12 cellular contexts compared by ENCODE assay signal in genomic region chr16:3836641-3837040, GRCh38. TPM values are rescaled to one million over a fixed set of nuclear protein-coding genes. Genes with fewer than 3 reads are reported as not detected.
DNase-seq lines count a peak whose midpoint lies in the region; ATAC-seq and TF ChIP-seq lines count a peak whose summit lies in the region.
"Had no signal": no experiment of that assay in that cellular context is flagged by ENCODE, and none has a peak within 500 bp of the region (broad histone marks: within the 10 kb centered on the region; RNA-seq: fewer than 3 reads in every experiment).

No MANE protein-coding gene starts in this region.

- intact Hi-C loops in left ventricle myocardium superior (cut with micrococcal nuclease), result no loop called here
- intact Hi-C loops in cardiac septum (cut with DNase I), result no loop called here

- CTCF ChIA-PET in HEK293T (lab: Yijun Ruan, JAX), result interaction anchor here (1.1 kb wide), 1 partner anchor 12 kb away, joined by 3 read pairs; no protein-coding TSS in a partner anchor

- peak overlapping the region; percentile 40 to 65 (median 48) for H3K27ac Mint-ChIP-seq in nephron
- H3K27ac Mint-ChIP-seq: CD4-positive, alpha-beta T cell had no signal

- ATAC-seq in left ventricle myocardium superior (peak; percentile 45), HG03095 (IDR thresholded peaks at IDR 0.05; ENCODE audit: unreplicated experiment) (no peak)
- ATAC-seq: HCT116 had no signal

- peaks cover 34% of the 10 kb centered on the region for H3K4me1 Mint-ChIP-seq in nephron

- no peak overlapping the region for H3K4me3 Mint-ChIP-seq in nephron
- H3K4me3 Mint-ChIP-seq: CD4-positive, alpha-beta T cell had no signal

- TF ChIP-seq CTCF in nephron (IDR thresholded peaks at IDR 0.05; ENCODE audit: unreplicated experiment in 3 of 3), result no peak

- DNase-seq in left ventricle myocardium superior (no peak), cardiac septum (ENCODE audit: low spot score) (no peak), fibroblast of peridontal ligament (ENCODE audit: extremely low read depth) (peak; percentile 35), HEK293T (ENCODE audit: extremely low spot score) (no peak), NCI-H524 treated with DMSO at 0.1 percent for 48 hours (lab: John Stamatoyannopoulos, UW) (no peak)
- DNase-seq: 8988T; Calu3; CD4-positive, alpha-beta T cell; DMS 273 treated with DMSO at 0.1 percent for 48 hours had no signal

- H3K27me3 Mint-ChIP-seq in nephron (ENCODE audit: low read depth), result no peaks in the 10 kb centered on the region
- H3K27me3 Mint-ChIP-seq: CD4-positive, alpha-beta T cell had no signal

- H3K9me3 Mint-ChIP-seq in nephron, result peaks cover 22% of the 10 kb centered on the region

- H3K36me3 Mint-ChIP-seq in nephron (ENCODE audit: low read depth), result peaks cover 48% of the 10 kb centered on the region

- POLR2A ChIA-PET in HEK293T (lab: Yijun Ruan, JAX), result no interaction called here

TF ChIP-seq in HEK293T, 16 proteins besides CTCF, POLR2A, EP300 and RAD21:
- TF ChIP-seq FOXA1 (IDR thresholded peaks at IDR 0.05), result no peak
- no peak for TF ChIP-seq NFRKB (IDR thresholded peaks at IDR 0.05)
- TF ChIP-seq TARDBP (IDR thresholded peaks at IDR 0.05), result no peak

RNA-seq across cellular contexts. Expression of gene CREBBP, which starts 43.9 kb away (rescaled TPM):
- total RNA-seq in left ventricle myocardium superior (40.6 TPM), cardiac septum (39.0 TPM)
